ENCODE assay signal across 8 cellular contexts in genomic region chr10:69318087-69318996, GRCh38. TPM values are rescaled to one million over a fixed set of nuclear protein-coding genes. Genes with fewer than 3 reads are reported as not detected.
DNase-seq lines count a peak whose midpoint lies in the region; TF ChIP-seq lines count a peak whose summit lies in the region.

No MANE protein-coding gene starts in this region.

- H3K36me3 Mint-ChIP-seq in activated naive CD4-positive, alpha-beta T cell treated with anti-CD3 and anti-CD28 coated beads, Interleukin-2, amount 50 U/mL, for 24 hours = no peaks in the 10 kb centered on the region

- TF ChIP-seq EP300 in SK-N-SH (IDR thresholded peaks at IDR 0.05; ENCODE audit: borderline replicate concordance in 1 of 2, low read depth in 1 of 2, low read length in 1 of 2) = no peak
- no peak for TF ChIP-seq EP300 in ovary (IDR thresholded peaks at IDR 0.05)

- H3F3A ChIP-seq in Loucy (ENCODE audit: low read depth) = no peaks in the 10 kb centered on the region
- peaks cover 7% of the 10 kb centered on the region for H3F3A ChIP-seq in SK-N-SH (replicated peaks; ENCODE audit: insufficient read depth)

- H3K4me1 ChIP-seq in Loucy (ENCODE audit: insufficient read depth, low read length, poor library complexity, severe bottlenecking) = peaks cover 38% of the 10 kb centered on the region
- peaks cover 22 to 40% of the 10 kb centered on the region in 2 experiments; a peak in 2 of 4 replicates for H3K4me1 ChIP-seq in SK-N-SH (ENCODE audit: control insufficient read depth in 1 of 2, insufficient read depth in 2 of 2, low read depth in 1 of 2, low read length in 1 of 2)
- H3K4me1 ChIP-seq in ovary (ENCODE audit: insufficient read depth) = peaks cover 10% of the 10 kb centered on the region
- H3K4me1 ChIP-seq in thyroid gland = peaks cover 26 to 35% of the 10 kb centered on the region in 2 donors

- POLR2A ChIA-PET in SK-N-SH (lab: Yijun Ruan, JAX) = interaction anchor here (1.4 kb wide), 1 partner anchor 30 kb away, joined by 3 read pairs; no protein-coding TSS in a partner anchor

- H3K4me2 ChIP-seq in Loucy (ENCODE audit: low read depth, low read length, poor library complexity, severe bottlenecking) = peak overlapping the region; percentile 91
- peak overlapping the region; percentile 97 for H3K4me2 ChIP-seq in SK-N-SH

- no peaks in the 10 kb centered on the region for H3K9me3 Mint-ChIP-seq in activated naive CD4-positive, alpha-beta T cell treated with anti-CD3 and anti-CD28 coated beads, Interleukin-2, amount 50 U/mL, for 24 hours

- TF ChIP-seq CTCF in Loucy (conservative IDR thresholded peaks at IDR 0.05; ENCODE audit: low read length) (no peak), SK-N-SH (IDR thresholded peaks at IDR 0.05) (no peak), ovary (IDR thresholded peaks at IDR 0.05) (peak in 1 of 3 donors; percentile 12), thyroid gland (IDR thresholded peaks at IDR 0.05) (peak in 1 of 6 experiments; percentile 15)

- CTCF ChIA-PET in SK-N-SH (lab: Yijun Ruan, JAX) = interaction anchor here (0.6 to 1.5 kb wide), 6 partner anchors 15 to 554 kb away, joined by 3 to 5 read pairs (median 4); no protein-coding TSS in a partner anchor

- peak overlapping the region; percentile 97 for H3K4me3 Mint-ChIP-seq in activated naive CD4-positive, alpha-beta T cell treated with anti-CD3 and anti-CD28 coated beads, Interleukin-2, amount 50 U/mL, for 24 hours

- no peaks in the 10 kb centered on the region for H3K27me3 ChIP-seq in Loucy (ENCODE audit: insufficient read depth, low read length, poor library complexity, severe bottlenecking)
- H3K27me3 ChIP-seq in SK-N-SH (ENCODE audit: insufficient read depth) = no peaks in the 10 kb centered on the region
- H3K27me3 ChIP-seq in ovary = no peaks in the 10 kb centered on the region
- no peaks in the 10 kb centered on the region for H3K27me3 ChIP-seq in thyroid gland

- H3K4me3 ChIP-seq in Loucy (ENCODE audit: low read length, poor library complexity, severe bottlenecking) (peak overlapping the region; percentile 93), SK-N-SH (ENCODE audit: low read depth in 2 of 2, low read length in 1 of 2) (peak overlapping the region; percentile 96 to 97), ovary (peak overlapping the region; percentile 87), thyroid gland (replicated peaks in 1 of 3) (peak overlapping the region; percentile 80 to 99 (median 95))

- DNase-seq in GF-D8 (lab: John Stamatoyannopoulos, UW) = peak; percentile 56
- DNase-seq in H4 (ENCODE audit: low spot score) = peak; percentile 82
- peak; percentile 99 for DNase-seq in SK-N-SH
- DNase-seq in head of caudate nucleus = peak; percentile 58 to 95 (median 89)
- peak; percentile 81 to 87 (median 86) for DNase-seq in ovary
- peak; percentile 91 to 93 for DNase-seq in thyroid gland

- TF ChIP-seq POLR2A in ovary (IDR thresholded peaks at IDR 0.05) (peak; percentile 57), thyroid gland (IDR thresholded peaks at IDR 0.05) (peak; percentile 76 to 99)

- H3K4me1 Mint-ChIP-seq in activated naive CD4-positive, alpha-beta T cell treated with anti-CD3 and anti-CD28 coated beads, Interleukin-2, amount 50 U/mL, for 24 hours = peaks cover 32% of the 10 kb centered on the region

- H3K79me2 ChIP-seq in Loucy (ENCODE audit: insufficient read depth, low read length) (peaks cover 47% of the 10 kb centered on the region), SK-N-SH (ENCODE audit: insufficient read depth) (peaks cover 46% of the 10 kb centered on the region)

- H3K9me3 ChIP-seq in Loucy (ENCODE audit: insufficient read depth, low read depth, low read length) (no peaks in the 10 kb centered on the region), SK-N-SH (no peaks in the 10 kb centered on the region), ovary (no peaks in the 10 kb centered on the region), thyroid gland (no peaks in the 10 kb centered on the region)

- H4K20me1 ChIP-seq in Loucy (ENCODE audit: insufficient read depth, low read length, poor library complexity, severe bottlenecking) (peaks cover 37% of the 10 kb centered on the region), SK-N-SH (ENCODE audit: insufficient read depth) (peaks cover 36% of the 10 kb centered on the region)

- no peak overlapping the region for H3K27ac Mint-ChIP-seq in activated naive CD4-positive, alpha-beta T cell treated with anti-CD3 and anti-CD28 coated beads, Interleukin-2, amount 50 U/mL, for 24 hours

- no peaks in the 10 kb centered on the region for H3K27me3 Mint-ChIP-seq in activated naive CD4-positive, alpha-beta T cell treated with anti-CD3 and anti-CD28 coated beads, Interleukin-2, amount 50 U/mL, for 24 hours

- intact Hi-C loops in head of caudate nucleus (cut with DNase I) = no loop called here
- intact Hi-C loops in ovary (cut with DNase I) = loop anchor here in 1 of 4 donors (10.0 kb wide), 1 partner anchor 66 kb away; no protein-coding TSS in a partner anchor
- intact Hi-C loops in thyroid gland (cut with DNase I) = loop anchor here (5.0 kb wide), 1 partner anchor 74 kb away; no protein-coding TSS in a partner anchor

- no peak for TF ChIP-seq RAD21 in SK-N-SH (IDR thresholded peaks at IDR 0.05; ENCODE audit: low read length)

- no peaks in the 10 kb centered on the region for H3K36me3 ChIP-seq in Loucy (ENCODE audit: insufficient read depth, low read length)
- H3K36me3 ChIP-seq in SK-N-SH (replicated peaks in 1 of 2; ENCODE audit: control insufficient read depth in 1 of 2, insufficient read depth in 2 of 2, low read length in 1 of 2) = no peaks in the 10 kb centered on the region
- no peaks in the 10 kb centered on the region for H3K36me3 ChIP-seq in ovary
- no peaks in the 10 kb centered on the region for H3K36me3 ChIP-seq in thyroid gland

- WGBS in SK-N-SH (ENCODE audit: low lambda C conversion rate) = 21% methylated on average over 24 of the region's 108 CpGs
- 4 to 12% (median 5%) methylated on average over 45 to 108 of the region's 108 CpGs for WGBS in ovary, 3 donors
- WGBS in thyroid gland, 2 donors = 0 to 1% methylated on average over 8 to 47 of the region's 108 CpGs

- H2AFZ ChIP-seq in Loucy (ENCODE audit: low read length) (peak overlapping the region; percentile 92), SK-N-SH (ENCODE audit: low read depth) (peak overlapping the region; percentile 91)

- H3K9me2 ChIP-seq in Loucy (replicated peaks; ENCODE audit: low read depth, low read length) = no peaks in the 10 kb centered on the region
- H3K9me2 ChIP-seq in SK-N-SH = no peaks in the 10 kb centered on the region

- H3K27ac ChIP-seq in SK-N-SH (ENCODE audit: low read depth in 2 of 2, low read length in 1 of 2) (peak overlapping the region; percentile 76 to 91), ovary (peak overlapping the region; percentile 44 to 76), thyroid gland (peak overlapping the region; percentile 85 to 95 (median 91))

- peak overlapping the region; percentile 84 for H3K9ac ChIP-seq in Loucy (ENCODE audit: low read depth, low read length, poor library complexity, severe bottlenecking)
- H3K9ac ChIP-seq in SK-N-SH = peak overlapping the region; percentile 88

TF ChIP-seq in SK-N-SH, 30 proteins besides CTCF, POLR2A, EP300 and RAD21:
- TF ChIP-seq JUND (IDR thresholded peaks at IDR 0.05) = no peak
- TF ChIP-seq CHD2 (IDR thresholded peaks at IDR 0.05; ENCODE audit: low read length, partially characterized antibody) = peak; percentile 25
- no peak for TF ChIP-seq GABPA (IDR thresholded peaks at IDR 0.05; ENCODE audit: low read depth)
- TF ChIP-seq RFX5 (IDR thresholded peaks at IDR 0.05; ENCODE audit: low read length) = 0 out of 2 replicates have a peak, but pooled peaks have one; percentile 18
- TF ChIP-seq, protein P1, sequence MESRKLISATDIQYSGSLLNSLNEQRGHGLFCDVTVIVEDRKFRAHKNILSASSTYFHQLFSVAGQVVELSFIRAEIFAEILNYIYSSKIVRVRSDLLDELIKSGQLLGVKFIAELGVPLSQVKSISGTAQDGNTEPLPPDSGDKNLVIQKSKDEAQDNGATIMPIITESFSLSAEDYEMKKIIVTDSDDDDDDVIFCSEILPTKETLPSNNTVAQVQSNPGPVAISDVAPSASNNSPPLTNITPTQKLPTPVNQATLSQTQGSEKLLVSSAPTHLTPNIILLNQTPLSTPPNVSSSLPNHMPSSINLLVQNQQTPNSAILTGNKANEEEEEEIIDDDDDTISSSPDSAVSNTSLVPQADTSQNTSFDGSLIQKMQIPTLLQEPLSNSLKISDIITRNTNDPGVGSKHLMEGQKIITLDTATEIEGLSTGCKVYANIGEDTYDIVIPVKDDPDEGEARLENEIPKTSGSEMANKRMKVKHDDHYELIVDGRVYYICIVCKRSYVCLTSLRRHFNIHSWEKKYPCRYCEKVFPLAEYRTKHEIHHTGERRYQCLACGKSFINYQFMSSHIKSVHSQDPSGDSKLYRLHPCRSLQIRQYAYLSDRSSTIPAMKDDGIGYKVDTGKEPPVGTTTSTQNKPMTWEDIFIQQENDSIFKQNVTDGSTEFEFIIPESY (IDR thresholded peaks at IDR 0.05; ENCODE audit: borderline replicate concordance, low read depth) = no peak
- no peak for TF ChIP-seq RXRA (IDR thresholded peaks at IDR 0.05; ENCODE audit: borderline replicate concordance, low read depth)
- TF ChIP-seq MXI1 (IDR thresholded peaks at IDR 0.05; ENCODE audit: low read depth, low read length) = peak; percentile 79
- TF ChIP-seq SIN3A (IDR thresholded peaks at IDR 0.05; ENCODE audit: borderline replicate concordance, low read depth, low read length) = 0 out of 2 replicates have a peak, but pooled peaks have one; percentile 58
- TF ChIP-seq, protein P2, sequence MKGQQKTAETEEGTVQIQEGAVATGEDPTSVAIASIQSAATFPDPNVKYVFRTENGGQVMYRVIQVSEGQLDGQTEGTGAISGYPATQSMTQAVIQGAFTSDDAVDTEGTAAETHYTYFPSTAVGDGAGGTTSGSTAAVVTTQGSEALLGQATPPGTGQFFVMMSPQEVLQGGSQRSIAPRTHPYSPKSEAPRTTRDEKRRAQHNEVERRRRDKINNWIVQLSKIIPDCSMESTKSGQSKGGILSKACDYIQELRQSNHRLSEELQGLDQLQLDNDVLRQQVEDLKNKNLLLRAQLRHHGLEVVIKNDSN (IDR thresholded peaks at IDR 0.05; ENCODE audit: borderline replicate concordance, low read depth) = no peak
- TF ChIP-seq NRF1 (IDR thresholded peaks at IDR 0.05; ENCODE audit: low read depth, low read length) = no peak
- TF ChIP-seq, protein P3, sequence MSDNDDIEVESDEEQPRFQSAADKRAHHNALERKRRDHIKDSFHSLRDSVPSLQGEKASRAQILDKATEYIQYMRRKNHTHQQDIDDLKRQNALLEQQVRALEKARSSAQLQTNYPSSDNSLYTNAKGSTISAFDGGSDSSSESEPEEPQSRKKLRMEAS (IDR thresholded peaks at IDR 0.05; ENCODE audit: low read depth) = peak; percentile 42; the same call in 1 of the 2 replicates
- no peak for TF ChIP-seq POLR2AphosphoS5 (IDR thresholded peaks at IDR 0.05; ENCODE audit: low read depth, low read length)

RNA-seq across cellular contexts. Expression of gene HK1, which starts 40.0 kb away (rescaled TPM):
- total RNA-seq in H4 (2014; rRNA removed; shearing (Covaris generic)) = 24.4 and 32.1 TPM in 2 replicates
- polyA plus RNA-seq in SK-N-SH (2012; rRNA removed) = 32.0 and 38.7 TPM in 2 replicates
- 35.7 and 35.8 TPM in 2 replicates for polyA plus RNA-seq in SK-N-SH (2012; cell fraction: cytosol; rRNA removed)
- 38.1 and 44.0 TPM in 2 replicates for polyA plus RNA-seq in SK-N-SH (2012; cell fraction: nucleus; rRNA removed)
- total RNA-seq in ovary = 10 to 100 TPM; 12.8 to 40.2 (median 35.8) TPM
- 10 to 100 TPM; 19.9 to 63.1 TPM for polyA plus RNA-seq in ovary
- 100 to 1,000 TPM; 106 to 231 (median 189) TPM for total RNA-seq in thyroid gland

Comparison
In these comparisons a context has a peak if more than half of its experiments do, and no peak if none do; other contexts are left out.
1. Peak in every context shown above with its lines: DNase-seq, H3K4me3 ChIP-seq and H3K27ac ChIP-seq.